25 cellular contexts compared by ENCODE assay signal in genomic region chr16:78567713-78568112, GRCh38.
"Had no signal": no experiment of that assay in that cellular context is flagged by ENCODE, and none has a peak within 500 bp of the region (broad histone marks: within the 10 kb centered on the region; RNA-seq: fewer than 3 reads in every experiment).

No MANE protein-coding gene starts in this region.

- H3K27ac Mint-ChIP-seq: mesothelial cell of epicardium; naive B cell; natural killer cell; progenitor cell of endocrine pancreas; stimulated activated naive B cell treated with anti-CD40 and anti-IgM and Interleukin-4, amounts not matched to agents 10 μg/mL and 1 μg/mL and 100 μg/mL, for 72 hours had no signal

- H3K4me1 ChIP-seq: stomach, testis, uterus had no signal

- ATAC-seq: natural killer cell; right cardiac atrium; sciatic nerve; stimulated activated naive B cell treated with anti-CD40 and anti-IgM and Interleukin-4, amounts not matched to agents 10 μg/mL and 1 μg/mL and 100 μg/mL, for 72 hours; stimulated activated naive CD8-positive, alpha-beta T cell treated with anti-CD3 and anti-CD28 coated beads, Interleukin-15, Interleukin-2, amounts not matched to agents 100 U/mL and 50 U/mL, for 24 hours had no signal

- H3K79me2 ChIP-seq: hepatocyte had no signal

- H3K36me3 Mint-ChIP-seq: natural killer cell had no signal

- H3K4me3 ChIP-seq: hepatocyte, left ventricle myocardium inferior, lung, ovary, skin epidermis, stomach, testis, thyroid gland, uterus had no signal

- H3K27me3 Mint-ChIP-seq: naive B cell; progenitor cell of endocrine pancreas; stimulated activated naive B cell treated with anti-CD40 and anti-IgM and Interleukin-4, amounts not matched to agents 10 μg/mL and 1 μg/mL and 100 μg/mL, for 72 hours had no signal

- H3K36me3 ChIP-seq: left ventricle myocardium inferior, ovary, stomach, thyroid gland, uterus had no signal

- H3K4me3 Mint-ChIP-seq: mesothelial cell of epicardium; naive B cell; natural killer cell; neural crest cell; stimulated activated naive B cell treated with anti-CD40 and anti-IgM and Interleukin-4, amounts not matched to agents 10 μg/mL and 1 μg/mL and 100 μg/mL, for 72 hours had no signal

- H3K4me2 ChIP-seq: hepatocyte had no signal

- H2AFZ ChIP-seq: hepatocyte had no signal

- H3K27me3 ChIP-seq: hepatocyte, ovary, stomach, testis, thyroid gland, uterus had no signal

- H3K9me3 ChIP-seq: ovary, stomach, testis, thyroid gland, uterus had no signal

- H3K9me3 Mint-ChIP-seq: natural killer cell, neural crest cell had no signal

- H3K27ac ChIP-seq: hepatocyte, left ventricle myocardium inferior, ovary, skin epidermis, stomach, testis, thyroid gland, uterus had no signal

- DNase-seq: islet precursor cell; left ventricle myocardium inferior; mesendoderm; naive B cell; natural killer cell; ovary; right cardiac atrium; stimulated activated CD4-positive, alpha-beta T cell treated with anti-CD3 and anti-CD28 coated beads, Interleukin-12 subunit alpha, Interleukin-12 subunit beta, amount 100 ng/mL, for 4 hours; stimulated activated CD4-positive, alpha-beta T cell treated with anti-CD3 and anti-CD28 coated beads, Interleukin-15, amount 100 ng/mL, for 24 hours; stimulated activated CD4-positive, alpha-beta T cell treated with anti-CD3 and anti-CD28 coated beads, Interleukin-2, amount 100 ng/mL, for 24 hours; stimulated activated CD4-positive, alpha-beta T cell treated with anti-CD3 and anti-CD28 coated beads, Interleukin-4, amount 100 ng/mL, for 1 hour; stimulated activated naive B cell treated with anti-CD40 and anti-IgM and Interleukin-4, amounts not matched to agents 10 μg/mL and 1 μg/mL and 100 μg/mL, for 72 hours; stimulated activated naive CD8-positive, alpha-beta T cell treated with anti-CD3 and anti-CD28 coated beads, Interleukin-15, Interleukin-2, amounts not matched to agents 100 U/mL and 50 U/mL, for 24 hours; stomach; testis; thyroid gland; trophoblast cell; uterus had no signal
